Comparison of ENCODE assay signal across 1 cellular context in the genomic region with DNA sequence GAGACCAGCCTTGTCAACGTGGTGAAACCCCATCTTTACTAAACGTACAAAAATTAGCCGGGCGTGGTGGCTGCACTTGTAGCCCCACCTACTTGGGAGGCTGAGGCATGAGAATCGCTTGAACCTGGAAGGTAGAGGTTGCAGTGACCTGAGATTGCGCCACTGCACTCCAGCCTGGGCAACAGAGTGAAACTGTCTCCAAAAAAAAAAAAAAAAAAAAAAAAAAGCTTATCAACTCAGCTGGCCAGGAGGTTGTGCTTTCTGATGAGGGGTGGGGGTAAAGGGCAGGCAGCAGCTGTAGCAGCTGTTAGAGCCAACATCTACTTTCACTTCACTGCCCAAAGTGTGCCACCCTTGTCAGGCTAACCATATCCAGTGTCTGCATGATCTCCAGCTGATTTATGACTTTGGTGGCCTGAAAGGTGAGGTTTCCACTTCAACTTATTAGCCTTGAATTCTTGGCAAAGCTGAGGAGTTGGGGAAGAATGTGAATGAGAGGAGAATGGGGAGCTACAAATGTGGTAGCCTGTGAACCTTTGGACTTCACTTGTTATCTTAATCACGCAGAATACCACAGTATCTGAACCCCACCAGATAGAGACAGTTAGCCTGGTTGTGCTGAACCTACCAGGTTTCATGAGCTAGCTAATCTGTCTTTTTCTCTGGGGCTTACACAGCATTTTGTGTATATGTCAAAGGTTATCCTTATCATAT.
A peak's percentile ranks its signal among the peaks of the same experiment; 100 is the strongest.
TF ChIP-seq lines count a peak whose summit lies in the region.

No MANE protein-coding gene starts in this region.

TF ChIP-seq in HepG2, 621 proteins besides CTCF, POLR2A, EP300 and RAD21 (continues in another document):
- TF ChIP-seq DNMT3B (CRISPR knock-in tag; conservative IDR thresholded peaks at IDR 0.05) (no peak), FOSL2 (CRISPR knock-in tag; IDR thresholded peaks at IDR 0.05) (0 out of 2 replicates have a peak, but pooled peaks have one; percentile 19), ZEB1 (IDR thresholded peaks at IDR 0.05; ENCODE audit: insufficient replicate concordance, low read depth) (peak; percentile 43), ZNF766 (CRISPR knock-in tag; IDR thresholded peaks at IDR 0.05; ENCODE audit: borderline replicate concordance) (no peak), TGIF2 (CRISPR knock-in tag; IDR thresholded peaks at IDR 0.05) (peak; percentile 44; the same call in 1 of the 2 replicates), HNF4G (IDR thresholded peaks at IDR 0.05; ENCODE audit: borderline replicate concordance, low read depth, low read length) (peak; percentile 91), HNF4G (CRISPR knock-in tag; IDR thresholded peaks at IDR 0.05; ENCODE audit: borderline replicate concordance, low read depth) (0 out of 2 replicates have a peak, but pooled peaks have one; percentile 38), ZNF143 (CRISPR knock-in tag; IDR thresholded peaks at IDR 0.05) (peak; percentile 36; the same call in 1 of the 2 replicates), ZNF501 (CRISPR knock-in tag; IDR thresholded peaks at IDR 0.05) (no peak), NR2C2 (CRISPR knock-in tag; IDR thresholded peaks at IDR 0.05; ENCODE audit: borderline replicate concordance) (0 out of 2 replicates have a peak, but pooled peaks have one; percentile 55), ZMYM3 (CRISPR knock-in tag; IDR thresholded peaks at IDR 0.05) (peak; percentile 94), FOXK1 (CRISPR knock-in tag; IDR thresholded peaks at IDR 0.05; ENCODE audit: borderline replicate concordance, low read depth) (peak; percentile 13; the same call in 1 of the 2 replicates), HOXA5 (CRISPR knock-in tag; IDR thresholded peaks at IDR 0.05) (peak; percentile 66; the same call in 1 of the 2 replicates), GATAD2A (CRISPR knock-in tag; IDR thresholded peaks at IDR 0.05) (peak; percentile 46), ZNF709 (CRISPR knock-in tag; IDR thresholded peaks at IDR 0.05) (no peak), HNRNPL (IDR thresholded peaks at IDR 0.05; ENCODE audit: low read depth, low read length) (0 out of 2 replicates have a peak, but pooled peaks have one; percentile 46), ZNF430 (CRISPR knock-in tag; IDR thresholded peaks at IDR 0.05) (peak; percentile 45; the same call in 1 of the 2 replicates), HOXD1 (CRISPR knock-in tag; IDR thresholded peaks at IDR 0.05) (0 out of 2 replicates have a peak, but pooled peaks have one; percentile 44), HNRNPK (IDR thresholded peaks at IDR 0.05; ENCODE audit: low read depth, low read length, poor library complexity, severe bottlenecking) (no peak), ZFP90 (CRISPR knock-in tag; IDR thresholded peaks at IDR 0.05; ENCODE audit: borderline replicate concordance) (0 out of 2 replicates have a peak, but pooled peaks have one; percentile 56), ZNF263 (CRISPR knock-in tag; IDR thresholded peaks at IDR 0.05) (peak; percentile 14; the same call in 1 of the 2 replicates), ZNF670 (CRISPR knock-in tag; IDR thresholded peaks at IDR 0.05; ENCODE audit: borderline replicate concordance) (no peak), CEBPG (CRISPR knock-in tag; IDR thresholded peaks at IDR 0.05) (peak; percentile 90), MEIS1 (CRISPR knock-in tag; IDR thresholded peaks at IDR 0.05; ENCODE audit: borderline replicate concordance) (no peak), ZNF292 (CRISPR knock-in tag; IDR thresholded peaks at IDR 0.05; ENCODE audit: borderline replicate concordance, low read depth) (peak; percentile 57; the same call in 1 of the 2 replicates), SOX13 (IDR thresholded peaks at IDR 0.05) (no peak), SOX13 (CRISPR knock-in tag; conservative IDR thresholded peaks at IDR 0.05 in 1 of 2, IDR thresholded peaks at IDR 0.05 in 1 of 2) (peak in 1 of 2 experiments; percentile 16; a peak in 1 of 4 replicates), TBL1XR1 (IDR thresholded peaks at IDR 0.05; ENCODE audit: borderline replicate concordance, low read length, partially characterized antibody) (peak; percentile 43), ZBTB42 (CRISPR knock-in tag; IDR thresholded peaks at IDR 0.05) (0 out of 2 replicates have a peak, but pooled peaks have one; percentile 35), ZNF136 (CRISPR knock-in tag; IDR thresholded peaks at IDR 0.05; ENCODE audit: low read depth) (no peak), CREM (IDR thresholded peaks at IDR 0.05) (peak; percentile 22; the same call in 1 of the 2 replicates), CREM (CRISPR knock-in tag; IDR thresholded peaks at IDR 0.05) (no peak), ZNF816 (CRISPR knock-in tag; IDR thresholded peaks at IDR 0.05; ENCODE audit: borderline replicate concordance) (0 out of 2 replicates have a peak, but pooled peaks have one; percentile 46), PTBP1 (IDR thresholded peaks at IDR 0.05; ENCODE audit: low read depth, low read length, poor library complexity, severe bottlenecking) (peak; percentile 63)
- TF ChIP-seq, protein P1, sequence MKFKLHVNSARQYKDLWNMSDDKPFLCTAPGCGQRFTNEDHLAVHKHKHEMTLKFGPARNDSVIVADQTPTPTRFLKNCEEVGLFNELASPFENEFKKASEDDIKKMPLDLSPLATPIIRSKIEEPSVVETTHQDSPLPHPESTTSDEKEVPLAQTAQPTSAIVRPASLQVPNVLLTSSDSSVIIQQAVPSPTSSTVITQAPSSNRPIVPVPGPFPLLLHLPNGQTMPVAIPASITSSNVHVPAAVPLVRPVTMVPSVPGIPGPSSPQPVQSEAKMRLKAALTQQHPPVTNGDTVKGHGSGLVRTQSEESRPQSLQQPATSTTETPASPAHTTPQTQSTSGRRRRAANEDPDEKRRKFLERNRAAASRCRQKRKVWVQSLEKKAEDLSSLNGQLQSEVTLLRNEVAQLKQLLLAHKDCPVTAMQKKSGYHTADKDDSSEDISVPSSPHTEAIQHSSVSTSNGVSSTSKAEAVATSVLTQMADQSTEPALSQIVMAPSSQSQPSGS (CRISPR knock-in tag; IDR thresholded peaks at IDR 0.05): peak; percentile 51; the same call in 1 of the 2 replicates
- TF ChIP-seq, protein P2, sequence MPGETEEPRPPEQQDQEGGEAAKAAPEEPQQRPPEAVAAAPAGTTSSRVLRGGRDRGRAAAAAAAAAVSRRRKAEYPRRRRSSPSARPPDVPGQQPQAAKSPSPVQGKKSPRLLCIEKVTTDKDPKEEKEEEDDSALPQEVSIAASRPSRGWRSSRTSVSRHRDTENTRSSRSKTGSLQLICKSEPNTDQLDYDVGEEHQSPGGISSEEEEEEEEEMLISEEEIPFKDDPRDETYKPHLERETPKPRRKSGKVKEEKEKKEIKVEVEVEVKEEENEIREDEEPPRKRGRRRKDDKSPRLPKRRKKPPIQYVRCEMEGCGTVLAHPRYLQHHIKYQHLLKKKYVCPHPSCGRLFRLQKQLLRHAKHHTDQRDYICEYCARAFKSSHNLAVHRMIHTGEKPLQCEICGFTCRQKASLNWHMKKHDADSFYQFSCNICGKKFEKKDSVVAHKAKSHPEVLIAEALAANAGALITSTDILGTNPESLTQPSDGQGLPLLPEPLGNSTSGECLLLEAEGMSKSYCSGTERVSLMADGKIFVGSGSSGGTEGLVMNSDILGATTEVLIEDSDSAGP (CRISPR knock-in tag; IDR thresholded peaks at IDR 0.05; ENCODE audit: borderline replicate concordance): 0 out of 2 replicates have a peak, but pooled peaks have one; percentile 39
- TF ChIP-seq, protein P3, sequence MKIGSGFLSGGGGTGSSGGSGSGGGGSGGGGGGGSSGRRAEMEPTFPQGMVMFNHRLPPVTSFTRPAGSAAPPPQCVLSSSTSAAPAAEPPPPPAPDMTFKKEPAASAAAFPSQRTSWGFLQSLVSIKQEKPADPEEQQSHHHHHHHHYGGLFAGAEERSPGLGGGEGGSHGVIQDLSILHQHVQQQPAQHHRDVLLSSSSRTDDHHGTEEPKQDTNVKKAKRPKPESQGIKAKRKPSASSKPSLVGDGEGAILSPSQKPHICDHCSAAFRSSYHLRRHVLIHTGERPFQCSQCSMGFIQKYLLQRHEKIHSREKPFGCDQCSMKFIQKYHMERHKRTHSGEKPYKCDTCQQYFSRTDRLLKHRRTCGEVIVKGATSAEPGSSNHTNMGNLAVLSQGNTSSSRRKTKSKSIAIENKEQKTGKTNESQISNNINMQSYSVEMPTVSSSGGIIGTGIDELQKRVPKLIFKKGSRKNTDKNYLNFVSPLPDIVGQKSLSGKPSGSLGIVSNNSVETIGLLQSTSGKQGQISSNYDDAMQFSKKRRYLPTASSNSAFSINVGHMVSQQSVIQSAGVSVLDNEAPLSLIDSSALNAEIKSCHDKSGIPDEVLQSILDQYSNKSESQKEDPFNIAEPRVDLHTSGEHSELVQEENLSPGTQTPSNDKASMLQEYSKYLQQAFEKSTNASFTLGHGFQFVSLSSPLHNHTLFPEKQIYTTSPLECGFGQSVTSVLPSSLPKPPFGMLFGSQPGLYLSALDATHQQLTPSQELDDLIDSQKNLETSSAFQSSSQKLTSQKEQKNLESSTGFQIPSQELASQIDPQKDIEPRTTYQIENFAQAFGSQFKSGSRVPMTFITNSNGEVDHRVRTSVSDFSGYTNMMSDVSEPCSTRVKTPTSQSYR (CRISPR knock-in tag; IDR thresholded peaks at IDR 0.05; ENCODE audit: borderline replicate concordance): peak; percentile 50; the same call in 1 of the 2 replicates
- TF ChIP-seq, protein P4, sequence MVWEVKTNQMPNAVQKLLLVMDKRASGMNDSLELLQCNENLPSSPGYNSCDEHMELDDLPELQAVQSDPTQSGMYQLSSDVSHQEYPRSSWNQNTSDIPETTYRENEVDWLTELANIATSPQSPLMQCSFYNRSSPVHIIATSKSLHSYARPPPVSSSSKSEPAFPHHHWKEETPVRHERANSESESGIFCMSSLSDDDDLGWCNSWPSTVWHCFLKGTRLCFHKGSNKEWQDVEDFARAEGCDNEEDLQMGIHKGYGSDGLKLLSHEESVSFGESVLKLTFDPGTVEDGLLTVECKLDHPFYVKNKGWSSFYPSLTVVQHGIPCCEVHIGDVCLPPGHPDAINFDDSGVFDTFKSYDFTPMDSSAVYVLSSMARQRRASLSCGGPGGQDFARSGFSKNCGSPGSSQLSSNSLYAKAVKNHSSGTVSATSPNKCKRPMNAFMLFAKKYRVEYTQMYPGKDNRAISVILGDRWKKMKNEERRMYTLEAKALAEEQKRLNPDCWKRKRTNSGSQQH (CRISPR knock-in tag; IDR thresholded peaks at IDR 0.05; ENCODE audit: low read depth): no peak
- TF ChIP-seq, protein P5, sequence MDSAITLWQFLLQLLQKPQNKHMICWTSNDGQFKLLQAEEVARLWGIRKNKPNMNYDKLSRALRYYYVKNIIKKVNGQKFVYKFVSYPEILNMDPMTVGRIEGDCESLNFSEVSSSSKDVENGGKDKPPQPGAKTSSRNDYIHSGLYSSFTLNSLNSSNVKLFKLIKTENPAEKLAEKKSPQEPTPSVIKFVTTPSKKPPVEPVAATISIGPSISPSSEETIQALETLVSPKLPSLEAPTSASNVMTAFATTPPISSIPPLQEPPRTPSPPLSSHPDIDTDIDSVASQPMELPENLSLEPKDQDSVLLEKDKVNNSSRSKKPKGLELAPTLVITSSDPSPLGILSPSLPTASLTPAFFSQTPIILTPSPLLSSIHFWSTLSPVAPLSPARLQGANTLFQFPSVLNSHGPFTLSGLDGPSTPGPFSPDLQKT (CRISPR knock-in tag; IDR thresholded peaks at IDR 0.05; ENCODE audit: borderline replicate concordance): no peak
- TF ChIP-seq, protein P6, sequence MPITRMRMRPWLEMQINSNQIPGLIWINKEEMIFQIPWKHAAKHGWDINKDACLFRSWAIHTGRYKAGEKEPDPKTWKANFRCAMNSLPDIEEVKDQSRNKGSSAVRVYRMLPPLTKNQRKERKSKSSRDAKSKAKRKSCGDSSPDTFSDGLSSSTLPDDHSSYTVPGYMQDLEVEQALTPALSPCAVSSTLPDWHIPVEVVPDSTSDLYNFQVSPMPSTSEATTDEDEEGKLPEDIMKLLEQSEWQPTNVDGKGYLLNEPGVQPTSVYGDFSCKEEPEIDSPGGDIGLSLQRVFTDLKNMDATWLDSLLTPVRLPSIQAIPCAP (CRISPR knock-in tag; IDR thresholded peaks at IDR 0.05; ENCODE audit: low read depth): no peak
- TF ChIP-seq, protein P7, sequence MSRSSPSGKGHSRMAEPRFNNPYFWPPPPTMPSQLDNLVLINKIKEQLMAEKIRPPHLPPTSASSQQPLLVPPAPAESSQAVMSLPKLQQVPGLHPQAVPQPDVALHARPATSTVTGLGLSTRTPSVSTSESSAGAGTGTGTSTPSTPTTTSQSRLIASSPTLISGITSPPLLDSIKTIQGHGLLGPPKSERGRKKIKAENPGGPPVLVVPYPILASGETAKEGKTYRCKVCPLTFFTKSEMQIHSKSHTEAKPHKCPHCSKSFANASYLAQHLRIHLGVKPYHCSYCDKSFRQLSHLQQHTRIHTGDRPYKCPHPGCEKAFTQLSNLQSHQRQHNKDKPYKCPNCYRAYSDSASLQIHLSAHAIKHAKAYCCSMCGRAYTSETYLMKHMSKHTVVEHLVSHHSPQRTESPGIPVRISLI (CRISPR knock-in tag; IDR thresholded peaks at IDR 0.05; ENCODE audit: borderline replicate concordance): peak; percentile 99
- TF ChIP-seq, protein P8, sequence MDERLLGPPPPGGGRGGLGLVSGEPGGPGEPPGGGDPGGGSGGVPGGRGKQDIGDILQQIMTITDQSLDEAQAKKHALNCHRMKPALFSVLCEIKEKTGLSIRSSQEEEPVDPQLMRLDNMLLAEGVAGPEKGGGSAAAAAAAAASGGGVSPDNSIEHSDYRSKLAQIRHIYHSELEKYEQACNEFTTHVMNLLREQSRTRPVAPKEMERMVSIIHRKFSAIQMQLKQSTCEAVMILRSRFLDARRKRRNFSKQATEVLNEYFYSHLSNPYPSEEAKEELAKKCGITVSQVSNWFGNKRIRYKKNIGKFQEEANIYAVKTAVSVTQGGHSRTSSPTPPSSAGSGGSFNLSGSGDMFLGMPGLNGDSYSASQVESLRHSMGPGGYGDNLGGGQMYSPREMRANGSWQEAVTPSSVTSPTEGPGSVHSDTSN (CRISPR knock-in tag; IDR thresholded peaks at IDR 0.05): no peak
- TF ChIP-seq, protein P9, sequence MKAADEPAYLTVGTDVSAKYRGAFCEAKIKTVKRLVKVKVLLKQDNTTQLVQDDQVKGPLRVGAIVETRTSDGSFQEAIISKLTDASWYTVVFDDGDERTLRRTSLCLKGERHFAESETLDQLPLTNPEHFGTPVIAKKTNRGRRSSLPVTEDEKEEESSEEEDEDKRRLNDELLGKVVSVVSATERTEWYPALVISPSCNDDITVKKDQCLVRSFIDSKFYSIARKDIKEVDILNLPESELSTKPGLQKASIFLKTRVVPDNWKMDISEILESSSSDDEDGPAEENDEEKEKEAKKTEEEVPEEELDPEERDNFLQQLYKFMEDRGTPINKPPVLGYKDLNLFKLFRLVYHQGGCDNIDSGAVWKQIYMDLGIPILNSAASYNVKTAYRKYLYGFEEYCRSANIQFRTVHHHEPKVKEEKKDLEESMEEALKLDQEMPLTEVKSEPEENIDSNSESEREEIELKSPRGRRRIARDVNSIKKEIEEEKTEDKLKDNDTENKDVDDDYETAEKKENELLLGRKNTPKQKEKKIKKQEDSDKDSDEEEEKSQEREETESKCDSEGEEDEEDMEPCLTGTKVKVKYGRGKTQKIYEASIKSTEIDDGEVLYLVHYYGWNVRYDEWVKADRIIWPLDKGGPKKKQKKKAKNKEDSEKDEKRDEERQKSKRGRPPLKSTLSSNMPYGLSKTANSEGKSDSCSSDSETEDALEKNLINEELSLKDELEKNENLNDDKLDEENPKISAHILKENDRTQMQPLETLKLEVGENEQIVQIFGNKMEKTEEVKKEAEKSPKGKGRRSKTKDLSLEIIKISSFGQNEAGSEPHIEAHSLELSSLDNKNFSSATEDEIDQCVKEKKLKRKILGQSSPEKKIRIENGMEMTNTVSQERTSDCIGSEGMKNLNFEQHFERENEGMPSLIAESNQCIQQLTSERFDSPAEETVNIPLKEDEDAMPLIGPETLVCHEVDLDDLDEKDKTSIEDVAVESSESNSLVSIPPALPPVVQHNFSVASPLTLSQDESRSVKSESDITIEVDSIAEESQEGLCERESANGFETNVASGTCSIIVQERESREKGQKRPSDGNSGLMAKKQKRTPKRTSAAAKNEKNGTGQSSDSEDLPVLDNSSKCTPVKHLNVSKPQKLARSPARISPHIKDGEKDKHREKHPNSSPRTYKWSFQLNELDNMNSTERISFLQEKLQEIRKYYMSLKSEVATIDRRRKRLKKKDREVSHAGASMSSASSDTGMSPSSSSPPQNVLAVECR (CRISPR knock-in tag; IDR thresholded peaks at IDR 0.05; ENCODE audit: borderline replicate concordance): peak; percentile 60; the same call in 1 of the 2 replicates
